In genomic region chr4:1547131-1547862, GRCh38 we compare ENCODE assay signal across 1 cellular context.
A peak's percentile ranks its signal among the peaks of the same experiment; 100 is the strongest.
TF ChIP-seq lines count a peak whose summit lies in the region.

No MANE protein-coding gene starts in this region.

TF ChIP-seq in HEK293, 187 proteins besides CTCF, POLR2A, EP300 and RAD21 (continued from another document):
- TF ChIP-seq ZIC2 (tag by site-specific recombination; IDR thresholded peaks at IDR 0.05) (peak; percentile 32; the same call in 1 of the 2 replicates), ZNF837 (tag by site-specific recombination; IDR thresholded peaks at IDR 0.05) (no peak), ZNF18 (tag by site-specific recombination; IDR thresholded peaks at IDR 0.05) (peak; percentile 49; the same call in 1 of the 2 replicates), ZNF335 (tag by site-specific recombination; conservative IDR thresholded peaks at IDR 0.05) (no peak)
